1 cellular context compared by ENCODE assay signal in the genomic region with DNA sequence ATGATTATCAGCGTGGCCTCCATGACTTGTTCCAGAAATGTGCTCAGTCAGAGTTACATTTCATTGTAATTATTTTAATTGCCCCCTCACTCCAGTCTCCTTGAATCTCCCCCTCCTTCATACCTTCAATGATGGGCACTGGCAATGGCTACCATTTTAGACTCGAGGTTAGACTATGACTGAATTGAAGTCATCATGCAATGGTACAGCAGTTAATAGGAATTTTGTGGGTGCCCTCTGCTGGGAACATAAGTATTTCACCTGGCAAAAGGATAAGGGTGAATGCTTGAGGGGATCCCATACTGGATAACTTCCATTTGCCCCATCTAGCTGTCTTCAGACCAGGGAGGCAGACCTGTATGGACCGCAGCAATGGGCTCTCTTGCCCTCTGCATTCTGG.
A peak's percentile ranks its signal among the peaks of the same experiment; 100 is the strongest.
TF ChIP-seq lines count a peak whose summit lies in the region.

No MANE protein-coding gene starts in this region.

TF ChIP-seq in SK-N-SH, 30 proteins besides CTCF, POLR2A, EP300 and RAD21 (continued from another document):
- peak; percentile 39 for TF ChIP-seq SMC3 (IDR thresholded peaks at IDR 0.05; ENCODE audit: low read depth, low read length)
